Comparison of ENCODE assay signal across 16 cellular contexts in genomic region chr15:33789141-33789540, GRCh38.
A peak's percentile ranks its signal among the peaks of the same experiment; 100 is the strongest.
DNase-seq lines count a peak whose midpoint lies in the region; ATAC-seq and TF ChIP-seq lines count a peak whose summit lies in the region.
"Had no signal": no experiment of that assay in that cellular context is flagged by ENCODE, and none has a peak within 500 bp of the region (broad histone marks: within the 10 kb centered on the region; RNA-seq: fewer than 3 reads in every experiment).

No MANE protein-coding gene starts in this region.

- DNase-seq in GM23248 (peak; percentile 69), NCI-H2171 treated with DMSO at 0.1 percent for 48 hours (lab: John Stamatoyannopoulos, UW) (peak; percentile 62), fibroblast of pulmonary artery (ENCODE audit: low read depth) (peak; percentile 32), NCI-H1105 treated with DMSO at 0.1 percent for 48 hours (lab: John Stamatoyannopoulos, UW) (no peak), SW 1271 (lab: John Stamatoyannopoulos, UW) (no peak), NCI-H69 (lab: John Stamatoyannopoulos, UW) (no peak)
- DNase-seq: activated CD8-positive, alpha-beta memory T cell treated with anti-CD3 and anti-CD28 coated beads, Interleukin-2, amount 50 U/mL, for 48 hours; activated naive CD8-positive, alpha-beta T cell treated with anti-CD3 and anti-CD28 coated beads for 36 hours; Caco-2; foreskin keratinocyte; naive B cell; SIG-M5; sigmoid colon had no signal

- no peaks in the 10 kb centered on the region for H3F3A ChIP-seq in GM23248 (ENCODE audit: insufficient read depth)

- H3K4me3 ChIP-seq in GM23248 = no peak overlapping the region
- no peak overlapping the region for H3K4me3 ChIP-seq in fibroblast of pulmonary artery (replicated peaks; ENCODE audit: low read depth, low read length)
- peak overlapping the region; percentile 30 for H3K4me3 ChIP-seq in skeletal muscle satellite cell (ENCODE audit: low read length)
- H3K4me3 ChIP-seq: sigmoid colon had no signal

- peak overlapping the region; percentile 47 for H2AFZ ChIP-seq in GM23248

- H3K9me3 ChIP-seq in GM23248 (ENCODE audit: low read depth) = no peaks in the 10 kb centered on the region
- no peaks in the 10 kb centered on the region for H3K9me3 ChIP-seq in skeletal muscle satellite cell (replicated peaks; ENCODE audit: low read length)
- H3K9me3 ChIP-seq: Caco-2, sigmoid colon had no signal

- H3K4me2 ChIP-seq in GM23248 (ENCODE audit: unreplicated experiment) (no peak overlapping the region), skeletal muscle satellite cell (ENCODE audit: low read length) (peak overlapping the region; percentile 52)

- 25 to 26% methylated on average over 4 of the region's 4 CpGs for WGBS in GM23248 (ENCODE audit: low coverage in 1 of 2, low lambda C conversion rate in 2 of 2, missing lambda C conversion rate in 2 of 2), 2 experiments

- H3K36me3 ChIP-seq in GM23248 (ENCODE audit: low read depth) (no peaks in the 10 kb centered on the region), skeletal muscle satellite cell (ENCODE audit: insufficient read depth, low read length) (no peaks in the 10 kb centered on the region)

- in situ Hi-C loops in GM23248 (cut with MboI) = no loop called here

- H3K27me3 ChIP-seq in GM23248 (replicated peaks; ENCODE audit: insufficient read depth) (no peaks in the 10 kb centered on the region; the same call in 1 of the 2 replicates), skeletal muscle satellite cell (ENCODE audit: control insufficient read depth, insufficient read depth, low read length) (peaks cover 23% of the 10 kb centered on the region)
- H3K27me3 ChIP-seq: sigmoid colon had no signal

- H3K27ac ChIP-seq in GM23248 = no peak overlapping the region
- H3K27ac ChIP-seq: foreskin keratinocyte, HL-60, sigmoid colon had no signal

- no peak for ATAC-seq in HG02885 (IDR thresholded peaks at IDR 0.05; ENCODE audit: poor library complexity, unreplicated experiment)
- ATAC-seq: foreskin keratinocyte had no signal

- no peaks in the 10 kb centered on the region for H4K20me1 ChIP-seq in GM23248 (ENCODE audit: insufficient read depth)

- H3K79me2 ChIP-seq in GM23248 (ENCODE audit: insufficient read depth) = no peaks in the 10 kb centered on the region

- no peaks in the 10 kb centered on the region for H3K9me2 ChIP-seq in GM23248 (ENCODE audit: insufficient read depth)

- H3K4me1 ChIP-seq in GM23248 (ENCODE audit: insufficient read depth) = no peaks in the 10 kb centered on the region
- H3K4me1 ChIP-seq in skeletal muscle satellite cell (ENCODE audit: control insufficient read depth, insufficient read depth, low read length) = no peaks in the 10 kb centered on the region
- H3K4me1 ChIP-seq: Caco-2, foreskin keratinocyte, sigmoid colon had no signal

- H3K9ac ChIP-seq in GM23248 (no peak overlapping the region), skeletal muscle satellite cell (ENCODE audit: low read depth, low read length) (no peak overlapping the region)

- no peak for TF ChIP-seq CTCF in fibroblast of pulmonary artery (IDR thresholded peaks at IDR 0.05; ENCODE audit: low read length, missing control alignments)

Comparison
In these comparisons a context has a peak if more than half of its experiments do, and no peak if none do; other contexts are left out.
1. DNase-seq: peak in GM23248 (single experiment), NCI-H2171 treated with DMSO at 0.1 percent for 48 hours (single experiment) and fibroblast of pulmonary artery (single experiment); none in NCI-H1105 treated with DMSO at 0.1 percent for 48 hours (single experiment), SW 1271 (0 of 2) and NCI-H69 (single experiment).